In the genomic region with DNA sequence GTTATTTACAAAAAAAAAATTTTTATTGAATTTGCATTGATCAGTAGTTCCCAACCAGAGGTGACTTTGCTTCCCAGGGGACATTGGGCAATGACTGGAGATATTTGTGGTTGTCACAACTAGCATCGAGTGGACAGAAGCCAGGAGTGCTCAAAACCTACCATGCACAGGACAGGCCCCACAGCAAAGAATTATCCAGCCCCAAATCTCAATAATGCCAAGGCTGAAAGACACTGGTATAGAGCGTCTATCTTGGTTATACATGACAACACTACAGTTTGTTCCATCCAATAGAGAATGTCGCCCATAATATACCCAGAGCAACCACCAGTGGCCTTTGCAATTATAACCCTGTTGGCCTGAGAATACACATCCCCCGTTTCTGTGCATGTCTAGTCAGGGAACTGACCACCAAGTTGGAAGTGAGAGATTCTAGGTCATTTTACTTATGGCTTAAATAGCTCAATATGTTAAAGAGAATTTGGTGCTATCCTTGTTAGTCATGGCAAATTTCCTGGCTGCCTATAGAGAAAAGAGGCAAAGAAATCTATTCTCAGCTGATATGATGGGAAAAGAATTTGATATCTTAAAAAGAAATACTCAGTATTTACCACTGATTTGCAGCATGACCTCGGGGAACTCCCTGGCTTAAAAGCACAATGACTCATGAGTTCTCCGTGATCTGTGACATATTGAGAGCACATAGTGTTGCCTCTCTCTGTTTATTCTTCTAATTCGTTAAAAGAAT, we compare ENCODE assay signal across 11 cellular contexts.
DNase-seq lines count a peak whose midpoint lies in the region; ATAC-seq, FAIRE-seq and TF ChIP-seq lines count a peak whose summit lies in the region.
"Had no signal": no experiment of that assay in that cellular context is flagged by ENCODE, and none has a peak within 500 bp of the region (broad histone marks: within the 10 kb centered on the region; RNA-seq: fewer than 3 reads in every experiment).

No MANE protein-coding gene starts in this region.

- FAIRE-seq in GM19239 (lab: Jason Lieb, UNC), result peak; percentile 60
- FAIRE-seq: TTC549 had no signal

- no peak for ATAC-seq in GM21619 (IDR thresholded peaks at IDR 0.05; ENCODE audit: unreplicated experiment)
- ATAC-seq in HG03196 (IDR thresholded peaks at IDR 0.05; ENCODE audit: unreplicated experiment), result no peak
- ATAC-seq in GM21528 (IDR thresholded peaks at IDR 0.05; ENCODE audit: low FRiP score, unreplicated experiment), result no peak
- no peak for ATAC-seq in GM21717 (IDR thresholded peaks at IDR 0.05; ENCODE audit: unreplicated experiment)

- DNase-seq in AG04450 (ENCODE audit: low read depth, low spot score) (peak; percentile 26), GM19239 (ENCODE audit: insufficient read length, low spot score) (no peak), RWPE1 (ENCODE audit: low spot score) (peak; percentile 60), hepatic stellate cell (ENCODE audit: low spot score) (peak; percentile 24)
- DNase-seq: colonic mucosa, NCI-H1436 treated with DMSO at 0.1 percent for 48 hours had no signal

- CTCF ChIA-PET in AG04450 (lab: Charles Lee), result no interaction called here
- CTCF ChIA-PET in RWPE1 (lab: Yijun Ruan, JAX), result interaction anchor here (0.6 kb wide), 1 partner anchor 169 kb away, joined by 3 read pairs; no protein-coding TSS in a partner anchor

- TF ChIP-seq CTCF in AG04450 (IDR thresholded peaks at IDR 0.05; ENCODE audit: low read depth, low read length) (no peak), RWPE1 (conservative IDR thresholded peaks at IDR 0.05; ENCODE audit: low read depth) (no peak)

- no peaks in the 10 kb centered on the region for H3K9me3 ChIP-seq in AG04450 (ENCODE audit: control insufficient read depth, insufficient read depth, low read length)
- H3K9me3 ChIP-seq: colonic mucosa had no signal

- H3K27ac ChIP-seq in AG04450 (ENCODE audit: low read depth, low read length) (no peak overlapping the region), RWPE1 (no peak overlapping the region)
- H3K27ac ChIP-seq: colonic mucosa had no signal

- POLR2A ChIA-PET in AG04450 (lab: Yijun Ruan, JAX), result no interaction called here
- POLR2A ChIA-PET in RWPE1 (lab: Yijun Ruan, JAX; ENCODE audit: low non-redundant PET), result no interaction called here

- no peaks in the 10 kb centered on the region for H3K27me3 ChIP-seq in AG04450 (ENCODE audit: control insufficient read depth, insufficient read depth, low read length)
- H3K27me3 ChIP-seq: colonic mucosa had no signal

- no peak overlapping the region for H3K4me3 ChIP-seq in AG04450 (ENCODE audit: low read depth, low read length)
- H3K4me3 ChIP-seq: colonic mucosa had no signal
